ENCODE assay signal across 1 cellular context in genomic region chr17:63741251-63742049, GRCh38.
TF ChIP-seq lines count a peak whose summit lies in the region.

Gene STRADA (minus strand): TSS chr17:63741799. CDS start chr17:63728369, 13,430 bp downstream.

TF ChIP-seq in HepG2, 621 proteins besides CTCF, POLR2A, EP300 and RAD21 (continued from another document and continues in another):
- TF ChIP-seq LRRFIP1 (CRISPR knock-in tag; conservative IDR thresholded peaks at IDR 0.05) (no peak), ZNF556 (CRISPR knock-in tag; IDR thresholded peaks at IDR 0.05; ENCODE audit: borderline replicate concordance) (peak; percentile 23; the same call in 1 of the 2 replicates), ZIK1 (CRISPR knock-in tag; IDR thresholded peaks at IDR 0.05; ENCODE audit: borderline replicate concordance, low read depth) (peak; percentile 45), MAF1 (CRISPR knock-in tag; IDR thresholded peaks at IDR 0.05; ENCODE audit: borderline replicate concordance) (peak; percentile 84; the same call in 1 of the 2 replicates), MAZ (IDR thresholded peaks at IDR 0.05; ENCODE audit: borderline replicate concordance, low read depth, low read length) (peak; percentile 95), MAZ (CRISPR knock-in tag; IDR thresholded peaks at IDR 0.05; ENCODE audit: low read depth) (peak; percentile 97), MED13 (CRISPR knock-in tag; IDR thresholded peaks at IDR 0.05) (peak; percentile 73), ARID3A (IDR thresholded peaks at IDR 0.05; ENCODE audit: low read depth, low read length) (no peak), ZNF484 (CRISPR knock-in tag; IDR thresholded peaks at IDR 0.05; ENCODE audit: borderline replicate concordance, low read depth) (no peak), GPBP1L1 (CRISPR knock-in tag; IDR thresholded peaks at IDR 0.05) (no peak), RBM39 (IDR thresholded peaks at IDR 0.05; ENCODE audit: low read depth, low read length, poor library complexity, severe bottlenecking) (peak; percentile 83), ZNF333 (CRISPR knock-in tag; IDR thresholded peaks at IDR 0.05; ENCODE audit: borderline replicate concordance) (peak; percentile 94), ZBTB7B (CRISPR knock-in tag; IDR thresholded peaks at IDR 0.05) (peak; percentile 55; the same call in 1 of the 2 replicates), SETDB1 (CRISPR knock-in tag; IDR thresholded peaks at IDR 0.05; ENCODE audit: borderline replicate concordance) (no peak), CAMTA2 (CRISPR knock-in tag; IDR thresholded peaks at IDR 0.05; ENCODE audit: borderline replicate concordance) (peak; percentile 62; the same call in 1 of the 2 replicates), MYPOP (CRISPR knock-in tag; IDR thresholded peaks at IDR 0.05) (no peak; the same call in 1 of the 2 replicates), ZMYM3 (CRISPR knock-in tag; IDR thresholded peaks at IDR 0.05) (peak; percentile 84), ZBTB21 (CRISPR knock-in tag; IDR thresholded peaks at IDR 0.05) (peak; percentile 9; the same call in 1 of the 2 replicates), ZNF546 (CRISPR knock-in tag; conservative IDR thresholded peaks at IDR 0.05) (peak; percentile 78; the same call in 1 of the 2 replicates), PAF1 (CRISPR knock-in tag; IDR thresholded peaks at IDR 0.05) (no peak), ZNF547 (CRISPR knock-in tag; IDR thresholded peaks at IDR 0.05) (peak; percentile 76; the same call in 1 of the 2 replicates), ZBTB40 (IDR thresholded peaks at IDR 0.05) (no peak), ZBTB40 (CRISPR knock-in tag; IDR thresholded peaks at IDR 0.05) (peak; percentile 73), ZBTB37 (CRISPR knock-in tag; IDR thresholded peaks at IDR 0.05) (no peak), ASH2L (IDR thresholded peaks at IDR 0.05; ENCODE audit: insufficient read length, low read depth, low read length) (peak; percentile 74), AKNA (CRISPR knock-in tag; IDR thresholded peaks at IDR 0.05; ENCODE audit: borderline replicate concordance) (no peak)
